In the genomic region with DNA sequence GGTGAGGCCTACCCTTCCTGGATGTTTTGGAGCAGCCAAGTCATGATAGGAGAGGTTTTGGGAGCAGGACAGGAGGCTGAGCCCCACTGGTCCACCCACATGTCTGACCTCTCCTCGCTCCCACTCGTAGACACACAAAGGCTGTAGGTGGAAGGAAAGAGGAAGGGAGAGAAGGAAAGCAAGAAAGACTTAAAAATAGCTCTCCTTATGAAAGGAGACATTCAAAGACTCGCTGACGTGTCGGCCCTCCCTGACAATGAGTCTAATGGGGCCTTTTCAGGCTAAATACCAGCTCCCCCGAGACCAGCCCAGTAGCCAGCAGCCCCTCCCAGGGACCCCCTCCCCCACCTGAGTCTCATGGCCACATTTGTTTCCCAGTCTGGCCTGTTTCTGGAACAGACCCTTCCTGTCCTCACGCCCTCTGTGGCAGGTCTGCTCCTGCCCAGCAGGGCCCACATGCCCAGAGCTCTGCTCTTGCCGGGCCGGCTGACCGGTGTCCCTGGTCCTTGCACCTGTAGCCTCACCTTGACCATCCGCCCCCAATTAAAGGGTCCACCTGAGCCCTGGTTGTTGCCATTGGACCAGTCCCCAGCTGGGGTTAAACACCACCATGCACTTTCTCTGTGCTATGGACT, we compare ENCODE assay signal across 15 cellular contexts. TPM values are rescaled to one million over a fixed set of nuclear protein-coding genes. Genes with fewer than 3 reads are reported as not detected.
A peak's percentile ranks its signal among the peaks of the same experiment; 100 is the strongest.
DNase-seq lines count a peak whose midpoint lies in the region; ATAC-seq and TF ChIP-seq lines count a peak whose summit lies in the region.
"Had no signal": no experiment of that assay in that cellular context is flagged by ENCODE, and none has a peak within 500 bp of the region (broad histone marks: within the 10 kb centered on the region; RNA-seq: fewer than 3 reads in every experiment).

No MANE protein-coding gene starts in this region.

- no peak overlapping the region for H3K4me2 ChIP-seq in GM23338

- H4K20me1 ChIP-seq in GM23338 (replicated peaks; ENCODE audit: insufficient read depth), result no peaks in the 10 kb centered on the region

- H3K36me3 Mint-ChIP-seq in GM23338 (ENCODE audit: low read depth) (no peaks in the 10 kb centered on the region; the same call in 2 of the 3 replicates), nephron progenitor cell (ENCODE audit: low read depth) (no peaks in the 10 kb centered on the region)
- H3K36me3 Mint-ChIP-seq: CD8-positive, alpha-beta T cell had no signal

- H3K79me2 ChIP-seq in GM23338 (replicated peaks; ENCODE audit: insufficient read depth), result no peaks in the 10 kb centered on the region

- DNase-seq in GM23338 (ENCODE audit: low spot score), result no peak
- peak; percentile 33 for DNase-seq in RPMI8226
- DNase-seq in nephron progenitor cell, result no peak
- DNase-seq in upper lobe of left lung, result no peak
- DNase-seq in stimulated activated CD4-positive, alpha-beta T cell treated with anti-CD3 and anti-CD28 coated beads, Interleukin-2, amount 100 ng/mL, for 48 hours, result no peak
- DNase-seq in pons (ENCODE audit: low spot score), result no peak
- DNase-seq in effector CD4-positive, alpha-beta T cell, result no peak
- DNase-seq: BE2C; CD8-positive, alpha-beta T cell; DMS 273 treated with DMSO at 0.1 percent for 48 hours; IMR-90; Kasumi-1; NCI-H1436 treated with DMSO at 0.1 percent for 48 hours; NCI-H2081; NCI-H510A treated with DMSO at 0.1 percent for 48 hours had no signal

- H3K36me3 ChIP-seq in GM23338 (ENCODE audit: insufficient read depth) (no peaks in the 10 kb centered on the region), upper lobe of left lung (peaks cover 0 to 17% (median 0%) of the 10 kb centered on the region in 4 donors)
- H3K36me3 ChIP-seq: BE2C had no signal

- H3K27me3 ChIP-seq in GM23338 (ENCODE audit: insufficient read depth), result no peaks in the 10 kb centered on the region
- no peaks in the 10 kb centered on the region for H3K27me3 ChIP-seq in upper lobe of left lung
- H3K27me3 ChIP-seq: BE2C had no signal

- no peaks in the 10 kb centered on the region for H3K9me3 ChIP-seq in upper lobe of left lung
- H3K9me3 ChIP-seq: BE2C had no signal

- H3K4me1 ChIP-seq in GM23338 (ENCODE audit: insufficient read depth) (peaks cover 3% of the 10 kb centered on the region; the same call in 1 of the 2 replicates), upper lobe of left lung (peaks cover 27 to 40% (median 31%) of the 10 kb centered on the region in 4 donors)
- H3K4me1 ChIP-seq: BE2C had no signal

- 74 to 85% methylated on average over 8 to 11 of the region's 11 CpGs for WGBS in upper lobe of left lung, 2 donors

- no peak for TF ChIP-seq POLR2A in upper lobe of left lung (IDR thresholded peaks at IDR 0.05)

- no peaks in the 10 kb centered on the region for H3K9me2 ChIP-seq in GM23338 (ENCODE audit: insufficient read depth)

- H3K27ac ChIP-seq in GM23338 (ENCODE audit: low read depth) (no peak overlapping the region), upper lobe of left lung (peak overlapping the region in 3 of 4 donors; percentile 10 to 34 (median 15))

- H3K4me1 Mint-ChIP-seq in GM23338, result peaks cover 17% of the 10 kb centered on the region
- no peaks in the 10 kb centered on the region for H3K4me1 Mint-ChIP-seq in nephron progenitor cell

- no peaks in the 10 kb centered on the region for H3K9me3 Mint-ChIP-seq in GM23338
- H3K9me3 Mint-ChIP-seq in nephron progenitor cell, result no peaks in the 10 kb centered on the region
- H3K9me3 Mint-ChIP-seq: CD8-positive, alpha-beta T cell had no signal

- no peaks in the 10 kb centered on the region for H3F3A ChIP-seq in GM23338 (replicated peaks; ENCODE audit: low read depth)

- 0 out of 2 replicates have a peak overlapping the region, but pooled peaks have one; percentile 25 for H3K27ac Mint-ChIP-seq in GM23338
- H3K27ac Mint-ChIP-seq in nephron progenitor cell, result peak overlapping the region; percentile 33
- H3K27ac Mint-ChIP-seq: CD8-positive, alpha-beta T cell had no signal

- H3K4me3 Mint-ChIP-seq in GM23338, result no peak overlapping the region
- no peak overlapping the region for H3K4me3 Mint-ChIP-seq in nephron progenitor cell
- H3K4me3 Mint-ChIP-seq: CD8-positive, alpha-beta T cell had no signal

- H3K27me3 Mint-ChIP-seq in GM23338 (ENCODE audit: insufficient read depth, low read depth, poor library complexity), result peaks cover 5% of the 10 kb centered on the region
- peaks cover 32% of the 10 kb centered on the region for H3K27me3 Mint-ChIP-seq in nephron progenitor cell (ENCODE audit: low read depth, poor library complexity)

- H3K4me3 ChIP-seq in GM23338 (no peak overlapping the region), upper lobe of left lung (no peak overlapping the region)

- no peak overlapping the region for H2AFZ ChIP-seq in GM23338

- TF ChIP-seq CTCF in GM23338 (conservative IDR thresholded peaks at IDR 0.05; ENCODE audit: low read depth in 2 of 2), result no peak
- no peak for TF ChIP-seq CTCF in nephron progenitor cell (IDR thresholded peaks at IDR 0.05)
- TF ChIP-seq CTCF in upper lobe of left lung (IDR thresholded peaks at IDR 0.05), result no peak

- no peak for TF ChIP-seq EP300 in upper lobe of left lung (IDR thresholded peaks at IDR 0.05)

- ATAC-seq in GM23338, result no peak
- no peak for ATAC-seq in upper lobe of left lung (ENCODE audit: low FRiP score in 2 of 2)
- ATAC-seq: CD8-positive, alpha-beta T cell had no signal

TF ChIP-seq in GM23338, 12 proteins besides CTCF, POLR2A, EP300 and RAD21 (continues in another document):
- TF ChIP-seq, protein P1, sequence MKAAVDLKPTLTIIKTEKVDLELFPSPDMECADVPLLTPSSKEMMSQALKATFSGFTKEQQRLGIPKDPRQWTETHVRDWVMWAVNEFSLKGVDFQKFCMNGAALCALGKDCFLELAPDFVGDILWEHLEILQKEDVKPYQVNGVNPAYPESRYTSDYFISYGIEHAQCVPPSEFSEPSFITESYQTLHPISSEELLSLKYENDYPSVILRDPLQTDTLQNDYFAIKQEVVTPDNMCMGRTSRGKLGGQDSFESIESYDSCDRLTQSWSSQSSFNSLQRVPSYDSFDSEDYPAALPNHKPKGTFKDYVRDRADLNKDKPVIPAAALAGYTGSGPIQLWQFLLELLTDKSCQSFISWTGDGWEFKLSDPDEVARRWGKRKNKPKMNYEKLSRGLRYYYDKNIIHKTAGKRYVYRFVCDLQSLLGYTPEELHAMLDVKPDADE (IDR thresholded peaks at IDR 0.05), result no peak
- TF ChIP-seq ZNF331 (CRISPR knock-in tag; IDR thresholded peaks at IDR 0.05; ENCODE audit: low read depth) (no peak), POLR2AphosphoS5 (IDR thresholded peaks at IDR 0.05; ENCODE audit: low read depth) (no peak), NANOG (IDR thresholded peaks at IDR 0.05; ENCODE audit: borderline replicate concordance) (no peak), EZH2 (IDR thresholded peaks at IDR 0.05; ENCODE audit: low read depth, unreplicated experiment) (no peak)

RNA-seq across cellular contexts. Expression of a gene that starts 49.3 kb away (rescaled TPM):
- 12.2 and 19.0 TPM in 2 replicates for total RNA-seq in GM23338 (2014; rRNA removed; shearing (Covaris generic))
- polyA plus RNA-seq in GM23338 (2016; fragmentation: Nextera tagmentation; extraction: Ambion mirVana), result 6.9 and 7.4 TPM in 2 replicates
- 10 to 100 TPM; 26.8 to 90.4 (median 57.2) TPM for total RNA-seq in upper lobe of left lung
- total RNA-seq: CD8-positive, alpha-beta T cell; IMR-90 had no signal
- polyA plus RNA-seq: IMR-90 had no signal
